18 cellular contexts compared by ENCODE assay signal in genomic region chr6:157537518-157537917, GRCh38.
DNase-seq lines count a peak whose midpoint lies in the region; ATAC-seq and TF ChIP-seq lines count a peak whose summit lies in the region.
"Had no signal": no experiment of that assay in that cellular context is flagged by ENCODE, and none has a peak within 500 bp of the region (broad histone marks: within the 10 kb centered on the region; RNA-seq: fewer than 3 reads in every experiment).

No MANE protein-coding gene starts in this region.

- no peak overlapping the region for H3K27ac ChIP-seq in CD8-positive, alpha-beta T cell (ENCODE audit: low read depth, low read length)
- H3K27ac ChIP-seq: neutrophil had no signal

- H3K27ac Mint-ChIP-seq in CD8-positive, alpha-beta T cell: peak overlapping the region; percentile 76
- H3K27ac Mint-ChIP-seq in activated T-helper 1 cell treated with anti-CD3 and anti-CD28 coated beads, Interleukin-12 subunit alpha, Interleukin-12 subunit beta, Interleukin-2, Interleukin-4 antibody, amounts not matched to agents 30 ng/mL and 10 ng/mL and 1 ng/mL, durations not matched to agents 14 hours and 24 hours and 36 hours: peak overlapping the region; percentile 56
- H3K27ac Mint-ChIP-seq in immature natural killer cell: peak overlapping the region; percentile 89 to 99 (median 95)

- H3K4me1 ChIP-seq in CD8-positive, alpha-beta T cell (ENCODE audit: insufficient read depth, low read length): peaks cover 25% of the 10 kb centered on the region

- H3K4me3 Mint-ChIP-seq in CD8-positive, alpha-beta T cell: peak overlapping the region; percentile 26
- peak overlapping the region; percentile 13 for H3K4me3 Mint-ChIP-seq in activated T-helper 1 cell treated with anti-CD3 and anti-CD28 coated beads, Interleukin-12 subunit alpha, Interleukin-12 subunit beta, Interleukin-2, Interleukin-4 antibody, amounts not matched to agents 30 ng/mL and 10 ng/mL and 1 ng/mL, durations not matched to agents 14 hours and 24 hours and 36 hours
- H3K4me3 Mint-ChIP-seq in immature natural killer cell: peak overlapping the region; percentile 34 to 82 (median 64)

- no peak for TF ChIP-seq CTCF in AG10803 (conservative IDR thresholded peaks at IDR 0.05; ENCODE audit: low read length)
- no peak for TF ChIP-seq CTCF in CD8-positive, alpha-beta T cell (IDR thresholded peaks at IDR 0.05)

- H3K4me3 ChIP-seq in AG10803 (ENCODE audit: low read length): no peak overlapping the region
- H3K4me3 ChIP-seq in CD8-positive, alpha-beta T cell (ENCODE audit: low read depth, low read length): no peak overlapping the region
- H3K4me3 ChIP-seq: heart left ventricle had no signal

- H3K36me3 ChIP-seq in CD8-positive, alpha-beta T cell (ENCODE audit: insufficient read depth, low read length): no peaks in the 10 kb centered on the region
- H3K36me3 ChIP-seq: neutrophil had no signal

- DNase-seq in AG10803 (ENCODE audit: low read depth): peak; percentile 23
- no peak for DNase-seq in CD8-positive, alpha-beta T cell
- no peak for DNase-seq in activated T-helper 1 cell treated with anti-CD3 and anti-CD28 coated beads, Interleukin-12 subunit alpha, Interleukin-12 subunit beta, Interleukin-2, Interleukin-4 antibody, amounts not matched to agents 30 ng/mL and 10 ng/mL and 1 ng/mL, durations not matched to agents 14 hours and 24 hours and 36 hours (ENCODE audit: low spot score)
- no peak for DNase-seq in immature natural killer cell
- no peak for DNase-seq in amniotic stem cell (lab: John Stamatoyannopoulos, UW)
- DNase-seq: activated CD8-positive, alpha-beta memory T cell treated with anti-CD3 and anti-CD28 coated beads for 24 hours; activated gamma-delta T cell treated with Interleukin-2 at 50 U/mL for 16 hours; dermis blood vessel endothelial cell; heart left ventricle; kidney; NCI-H2029; NCI-H526; PC-3; stimulated activated CD4-positive, alpha-beta T cell treated with anti-CD3 and anti-CD28 coated beads, Interleukin-1b, Interleukin-23, amount 100 ng/mL, for 48 hours had no signal

- H3K9me3 Mint-ChIP-seq in CD8-positive, alpha-beta T cell: no peaks in the 10 kb centered on the region
- no peaks in the 10 kb centered on the region for H3K9me3 Mint-ChIP-seq in activated T-helper 1 cell treated with anti-CD3 and anti-CD28 coated beads, Interleukin-12 subunit alpha, Interleukin-12 subunit beta, Interleukin-2, Interleukin-4 antibody, amounts not matched to agents 30 ng/mL and 10 ng/mL and 1 ng/mL, durations not matched to agents 14 hours and 24 hours and 36 hours
- H3K9me3 Mint-ChIP-seq in immature natural killer cell: no peaks in the 10 kb centered on the region

- H3K36me3 Mint-ChIP-seq in CD8-positive, alpha-beta T cell: no peaks in the 10 kb centered on the region
- H3K36me3 Mint-ChIP-seq in activated T-helper 1 cell treated with anti-CD3 and anti-CD28 coated beads, Interleukin-12 subunit alpha, Interleukin-12 subunit beta, Interleukin-2, Interleukin-4 antibody, amounts not matched to agents 30 ng/mL and 10 ng/mL and 1 ng/mL, durations not matched to agents 14 hours and 24 hours and 36 hours (ENCODE audit: low read depth): peaks cover 20% of the 10 kb centered on the region
- H3K36me3 Mint-ChIP-seq in immature natural killer cell: peaks cover 5 to 10% (median 9%) of the 10 kb centered on the region in 3 donors

- H3K27me3 Mint-ChIP-seq in CD8-positive, alpha-beta T cell (ENCODE audit: low read depth): no peaks in the 10 kb centered on the region
- peaks cover 8% of the 10 kb centered on the region for H3K27me3 Mint-ChIP-seq in activated T-helper 1 cell treated with anti-CD3 and anti-CD28 coated beads, Interleukin-12 subunit alpha, Interleukin-12 subunit beta, Interleukin-2, Interleukin-4 antibody, amounts not matched to agents 30 ng/mL and 10 ng/mL and 1 ng/mL, durations not matched to agents 14 hours and 24 hours and 36 hours (ENCODE audit: insufficient read depth)
- H3K27me3 Mint-ChIP-seq in immature natural killer cell (ENCODE audit: low read depth in 3 of 3): peaks cover 0 to 2% (median 0%) of the 10 kb centered on the region in 3 donors

- intact Hi-C loops in CD8-positive, alpha-beta T cell (cut with DNase I, micrococcal nuclease): no loop called here
- intact Hi-C loops in activated T-helper 1 cell treated with anti-CD3 and anti-CD28 coated beads, Interleukin-12 subunit alpha, Interleukin-12 subunit beta, Interleukin-2, Interleukin-4 antibody, amounts not matched to agents 30 ng/mL and 10 ng/mL and 1 ng/mL, durations not matched to agents 14 hours and 24 hours and 36 hours (cut with micrococcal nuclease): loop anchor here (2.0 kb wide), 1 partner anchor 227 kb away; no protein-coding TSS in a partner anchor

- POLR2A ChIA-PET in CD8-positive, alpha-beta T cell (lab: Charles Lee): no interaction called here

- CTCF ChIA-PET in CD8-positive, alpha-beta T cell (lab: Charles Lee): interaction anchor here (1.6 kb wide), 1 partner anchor 12 kb away, joined by 4 read pairs; no protein-coding TSS in a partner anchor

- no peaks in the 10 kb centered on the region for H3K9me3 ChIP-seq in CD8-positive, alpha-beta T cell (ENCODE audit: low read length)
- H3K9me3 ChIP-seq: heart left ventricle, neutrophil had no signal

- peaks cover 56% of the 10 kb centered on the region for H3K4me1 Mint-ChIP-seq in CD8-positive, alpha-beta T cell (ENCODE audit: low read depth)
- H3K4me1 Mint-ChIP-seq in activated T-helper 1 cell treated with anti-CD3 and anti-CD28 coated beads, Interleukin-12 subunit alpha, Interleukin-12 subunit beta, Interleukin-2, Interleukin-4 antibody, amounts not matched to agents 30 ng/mL and 10 ng/mL and 1 ng/mL, durations not matched to agents 14 hours and 24 hours and 36 hours (ENCODE audit: low read depth): peaks cover 55% of the 10 kb centered on the region
- peaks cover 71 to 77% of the 10 kb centered on the region in 2 donors for H3K4me1 Mint-ChIP-seq in immature natural killer cell

- H3K27me3 ChIP-seq in CD8-positive, alpha-beta T cell (ENCODE audit: insufficient read depth, low read length): no peaks in the 10 kb centered on the region
- H3K27me3 ChIP-seq: heart left ventricle, neutrophil had no signal

- no peak for ATAC-seq in CD8-positive, alpha-beta T cell
- ATAC-seq in GM18907 (IDR thresholded peaks at IDR 0.05; ENCODE audit: unreplicated experiment) (no peak), HG03095 (IDR thresholded peaks at IDR 0.05; ENCODE audit: unreplicated experiment) (no peak), GM21447 (IDR thresholded peaks at IDR 0.05; ENCODE audit: unreplicated experiment) (no peak)
- ATAC-seq: heart left ventricle, PC-3 had no signal

Comparison
In these comparisons a context has a peak if more than half of its experiments do, and no peak if none do; other contexts are left out.
1. H3K4me3 Mint-ChIP-seq: peak in every context shown above with its lines; median percentile 64 in immature natural killer cell; 26 in CD8-positive, alpha-beta T cell; 13 in activated T-helper 1 cell treated with anti-CD3 and anti-CD28 coated beads, Interleukin-12 subunit alpha, Interleukin-12 subunit beta, Interleukin-2, Interleukin-4 antibody, amounts not matched to agents 30 ng/mL and 10 ng/mL and 1 ng/mL, durations not matched to agents 14 hours and 24 hours and 36 hours.